In the genomic region with DNA sequence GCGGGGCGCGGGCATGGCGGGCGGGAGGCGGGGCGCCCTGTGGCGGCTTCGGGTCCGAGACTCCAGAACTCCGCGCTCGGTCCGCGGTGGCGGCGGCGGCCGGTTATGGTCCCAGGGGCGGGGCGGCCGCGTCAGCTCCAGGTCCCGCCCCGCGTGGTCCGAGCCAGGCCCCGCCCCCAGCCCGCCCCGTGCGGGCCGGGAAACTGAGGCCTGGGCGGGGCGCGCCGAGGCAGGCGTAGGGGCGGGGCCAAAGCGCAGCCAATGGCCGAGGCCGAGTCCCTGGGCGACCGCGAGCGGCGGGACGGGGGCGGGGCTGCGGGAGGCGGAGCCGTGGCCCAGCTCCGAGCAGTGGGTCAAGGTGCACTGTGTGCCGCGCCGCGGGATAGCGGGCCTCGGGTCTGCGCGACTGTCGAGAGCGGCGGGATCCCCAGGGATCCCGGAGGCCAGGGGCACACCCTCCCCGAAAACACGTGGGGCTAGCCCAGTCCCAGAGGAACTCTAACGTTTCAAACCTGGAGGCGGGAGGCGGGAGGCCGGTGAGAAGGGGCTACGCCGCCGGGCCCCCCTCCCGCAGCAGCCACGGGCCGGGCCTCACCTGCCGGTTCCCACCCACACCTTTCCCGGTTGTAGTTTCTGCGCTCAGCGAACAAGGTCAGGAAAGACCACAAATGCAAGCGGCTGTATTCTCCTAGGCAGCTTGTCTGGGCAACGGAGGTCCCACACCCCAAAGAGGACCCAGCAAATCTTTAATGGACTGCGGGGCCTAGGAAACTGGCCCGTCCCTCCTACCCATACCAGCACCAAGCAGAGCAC, we compare ENCODE assay signal across 1 cellular context.
A peak's percentile ranks its signal among the peaks of the same experiment; 100 is the strongest.
TF ChIP-seq lines count a peak whose summit lies in the region.

A gene (minus strand): TSS at position 78 of the 813 bp plus-strand sequence. CDS start 63 bp downstream, at position 15.

TF ChIP-seq in IMR-90, 13 proteins besides CTCF, POLR2A, EP300 and RAD21:
- TF ChIP-seq, protein P1, sequence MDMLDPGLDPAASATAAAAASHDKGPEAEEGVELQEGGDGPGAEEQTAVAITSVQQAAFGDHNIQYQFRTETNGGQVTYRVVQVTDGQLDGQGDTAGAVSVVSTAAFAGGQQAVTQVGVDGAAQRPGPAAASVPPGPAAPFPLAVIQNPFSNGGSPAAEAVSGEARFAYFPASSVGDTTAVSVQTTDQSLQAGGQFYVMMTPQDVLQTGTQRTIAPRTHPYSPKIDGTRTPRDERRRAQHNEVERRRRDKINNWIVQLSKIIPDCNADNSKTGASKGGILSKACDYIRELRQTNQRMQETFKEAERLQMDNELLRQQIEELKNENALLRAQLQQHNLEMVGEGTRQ (IDR thresholded peaks at IDR 0.05; ENCODE audit: low read depth, low read length) = 0 out of 2 replicates have a peak, but pooled peaks have one; percentile 10
- TF ChIP-seq CEBPB (IDR thresholded peaks at IDR 0.05; ENCODE audit: low read depth, low read length) (no peak), MAZ (IDR thresholded peaks at IDR 0.05; ENCODE audit: borderline replicate concordance, low read depth, low read length) (peak; percentile 72; the same call in 1 of the 2 replicates), MXI1 (IDR thresholded peaks at IDR 0.05; ENCODE audit: borderline replicate concordance, low read depth, low read length) (peak; percentile 45; the same call in 1 of the 2 replicates)
